Comparison of ENCODE assay signal across 26 cellular contexts in the genomic region with DNA sequence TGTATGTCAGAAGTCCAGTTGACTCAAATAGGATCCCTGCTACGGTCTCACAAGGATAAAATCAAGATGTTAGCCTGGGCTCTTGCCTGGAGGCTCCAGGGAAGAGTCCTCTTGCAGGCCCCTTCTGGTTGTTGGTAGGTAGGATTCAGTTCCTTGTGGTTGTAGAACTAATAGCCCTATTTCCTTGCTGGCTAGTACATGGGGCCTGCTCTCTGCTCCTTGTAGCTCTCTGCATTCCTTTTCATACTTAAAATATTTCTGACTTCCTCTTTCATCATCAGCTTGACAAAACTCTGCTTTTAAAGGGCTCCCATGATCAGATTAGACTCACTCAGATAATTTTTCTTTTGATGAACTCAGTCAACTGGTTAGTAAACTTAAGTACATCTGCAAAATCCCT.
DNase-seq lines count a peak whose midpoint lies in the region; ATAC-seq and TF ChIP-seq lines count a peak whose summit lies in the region.
"Had no signal": no experiment of that assay in that cellular context is flagged by ENCODE, and none has a peak within 500 bp of the region (broad histone marks: within the 10 kb centered on the region; RNA-seq: fewer than 3 reads in every experiment).

No MANE protein-coding gene starts in this region.

- no peak overlapping the region for H3K27ac Mint-ChIP-seq in CD14-positive monocyte
- H3K27ac Mint-ChIP-seq: CD8-positive, alpha-beta memory T cell had no signal

- H3K4me3 ChIP-seq in mesenchymal stem cell (ENCODE audit: insufficient read depth in 1 of 2, low read depth in 1 of 2, low read length in 2 of 2) = no peak overlapping the region
- H3K4me3 ChIP-seq: A549, PC-9, SJCRH30 had no signal

- H3K9ac ChIP-seq in mesenchymal stem cell (ENCODE audit: low read length) = no peak overlapping the region

- no peak for ATAC-seq in GM19463 (IDR thresholded peaks at IDR 0.05; ENCODE audit: unreplicated experiment)
- ATAC-seq: A549, HepG2, Right ventricle myocardium inferior had no signal

- 0 out of 2 replicates have a peak overlapping the region, but pooled peaks have one; percentile 22 for H3K27ac ChIP-seq in 22Rv1
- H3K27ac ChIP-seq in epithelial cell of prostate = peak overlapping the region; percentile 2
- no peak overlapping the region for H3K27ac ChIP-seq in mesenchymal stem cell (ENCODE audit: low read length, poor library complexity, severe bottlenecking)
- H3K27ac ChIP-seq: A549, PC-9, SJCRH30 had no signal

- peak; percentile 18 for DNase-seq in M059J (ENCODE audit: low read depth)
- DNase-seq in epithelial cell of prostate (ENCODE audit: low read depth, low spot score) = no peak
- DNase-seq in mesenchymal stem cell = peak; percentile 8
- DNase-seq in retina = no peak
- no peak for DNase-seq in NOMO-1 (lab: John Stamatoyannopoulos, UW; ENCODE audit: unreplicated experiment in 2 of 2)
- DNase-seq in CD14-positive monocyte (ENCODE audit: low spot score) = no peak
- DNase-seq: C1 segment of cervical spinal cord; CD8-positive, alpha-beta memory T cell; DMS153; DND-41; Karpas-422; NCI-H1105 treated with DMSO at 0.1 percent for 48 hours; NCI-H146; NCI-H1930; NCI-H2107; NCI-H446; NCI-H524 treated with DMSO at 0.1 percent for 48 hours; NCI-H82; NK-92 treated with Interleukin-12 subunit alpha and Interleukin-12 subunit beta, amount 100 ng/mL, for 24 hours; PC-9; SJCRH30 had no signal

- no peak overlapping the region for H3K4me3 Mint-ChIP-seq in CD14-positive monocyte
- H3K4me3 Mint-ChIP-seq: CD8-positive, alpha-beta memory T cell had no signal

- no peaks in the 10 kb centered on the region for H3K36me3 Mint-ChIP-seq in CD14-positive monocyte
- H3K36me3 Mint-ChIP-seq: CD8-positive, alpha-beta memory T cell had no signal

- no peaks in the 10 kb centered on the region for H3K4me1 ChIP-seq in mesenchymal stem cell (ENCODE audit: control insufficient read depth, insufficient read depth, low read depth, low read length)
- H3K4me1 ChIP-seq: A549, SJCRH30 had no signal

- H3K27me3 ChIP-seq in mesenchymal stem cell (ENCODE audit: control insufficient read depth in 1 of 2, insufficient read depth in 1 of 2, low read length in 2 of 2) = no peaks in the 10 kb centered on the region
- H3K27me3 ChIP-seq: SJCRH30 had no signal

- intact Hi-C loops in CD14-positive monocyte (cut with micrococcal nuclease) = no loop called here

- H3K79me1 ChIP-seq in mesenchymal stem cell (replicated peaks; ENCODE audit: low read length, poor library complexity, severe bottlenecking) = no peaks in the 10 kb centered on the region

- H3K9me3 Mint-ChIP-seq in CD14-positive monocyte = peaks cover 4 to 14% (median 10%) of the 10 kb centered on the region in 7 donors

- H2BK15ac ChIP-seq in mesenchymal stem cell (ENCODE audit: low read depth, poor library complexity, severe bottlenecking) = no peak overlapping the region

- TF ChIP-seq CTCF in 22Rv1 (IDR thresholded peaks at IDR 0.05) (no peak), CD14-positive monocyte (IDR thresholded peaks at IDR 0.05) (no peak)

- H2AK5ac ChIP-seq in mesenchymal stem cell (ENCODE audit: low read length, severe bottlenecking) = no peak overlapping the region

- H3K4me2 ChIP-seq in mesenchymal stem cell (ENCODE audit: low read length, poor library complexity, severe bottlenecking) = no peak overlapping the region
- H3K4me2 ChIP-seq: A549, PC-9 had no signal

- no peak overlapping the region for H2BK12ac ChIP-seq in mesenchymal stem cell (ENCODE audit: low read length in 2 of 2)

- no peak overlapping the region for H3K23ac ChIP-seq in mesenchymal stem cell (ENCODE audit: low read length in 2 of 2)

- H3K36me3 ChIP-seq in mesenchymal stem cell (ENCODE audit: control insufficient read depth in 1 of 2, insufficient read depth in 2 of 2, low read depth in 1 of 2, low read length in 2 of 2) = no peaks in the 10 kb centered on the region
- H3K36me3 ChIP-seq: SJCRH30 had no signal

- H3K9me3 ChIP-seq in mesenchymal stem cell (ENCODE audit: control insufficient read depth, low read length) = peaks cover 35% of the 10 kb centered on the region
- H3K9me3 ChIP-seq: SJCRH30 had no signal

- H2BK120ac ChIP-seq in mesenchymal stem cell (ENCODE audit: low read depth, low read length) = no peak overlapping the region

- no peak overlapping the region for H3K4ac ChIP-seq in mesenchymal stem cell (ENCODE audit: low read depth in 1 of 2, low read length in 2 of 2)

- no peak overlapping the region for H4K8ac ChIP-seq in mesenchymal stem cell (ENCODE audit: low read length)

- no peak overlapping the region for H2BK5ac ChIP-seq in mesenchymal stem cell (ENCODE audit: low read depth, low read length, poor library complexity, severe bottlenecking)

- H4K91ac ChIP-seq in mesenchymal stem cell (ENCODE audit: low read length) = no peak overlapping the region

- no peak overlapping the region for H3K18ac ChIP-seq in mesenchymal stem cell (ENCODE audit: low read depth in 1 of 2, low read length in 2 of 2)

- WGBS in mesenchymal stem cell = 58% methylated on average over 1 of the region's 1 CpG

- H2AFZ ChIP-seq in mesenchymal stem cell (ENCODE audit: low read depth, low read length) = no peak overlapping the region
- H2AFZ ChIP-seq: PC-9 had no signal

- H3K14ac ChIP-seq in mesenchymal stem cell (ENCODE audit: low read length in 2 of 2) = no peak overlapping the region

- H3K27me3 Mint-ChIP-seq in CD14-positive monocyte (ENCODE audit: low read depth in 3 of 3) = no peaks in the 10 kb centered on the region

- H3K4me1 Mint-ChIP-seq in CD14-positive monocyte = no peaks in the 10 kb centered on the region
- H3K4me1 Mint-ChIP-seq: CD8-positive, alpha-beta memory T cell had no signal

Comparison
In these comparisons a context has a peak if more than half of its experiments do, and no peak if none do; other contexts are left out.
1. DNase-seq: peak in M059J (single experiment) and mesenchymal stem cell (single experiment); none in epithelial cell of prostate (single experiment), retina (single experiment), NOMO-1 (0 of 2) and CD14-positive monocyte (single experiment).